In the genomic region with DNA sequence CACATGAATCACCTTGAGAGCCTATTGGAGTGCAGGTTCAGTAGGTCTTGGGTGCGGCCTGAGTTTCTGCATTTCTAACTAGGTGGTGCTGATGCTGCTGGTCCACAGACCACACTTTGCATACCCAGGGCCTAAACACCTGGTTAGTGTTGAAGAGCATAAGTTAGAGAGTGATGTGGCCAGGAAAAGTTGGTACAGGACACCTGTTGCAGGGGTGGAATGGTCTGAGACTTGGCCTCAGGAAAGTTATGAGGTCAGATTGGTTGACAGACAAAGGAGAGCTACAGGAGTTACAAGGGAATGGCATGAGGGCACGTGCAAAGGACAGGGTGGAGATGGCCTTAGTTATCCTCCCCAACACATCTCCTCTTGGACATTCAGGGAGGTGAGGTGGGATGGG, we compare ENCODE assay signal across 6 cellular contexts.
"Had no signal": no experiment of that assay in that cellular context is flagged by ENCODE, and none has a peak within 500 bp of the region (broad histone marks: within the 10 kb centered on the region; RNA-seq: fewer than 3 reads in every experiment).

No MANE protein-coding gene starts in this region.

- H3K4me1 ChIP-seq: HAP-1 had no signal

- DNase-seq: GOT3, HCEC 1CT had no signal

- H2AFZ ChIP-seq: GM23248, GM23338 had no signal

- H3K4me2 ChIP-seq: GM23338 had no signal

- ATAC-seq: HCT116 had no signal

- H3K9me3 ChIP-seq: HAP-1 had no signal

- H3K4me3 ChIP-seq: GM23248, GM23338, HAP-1 had no signal

- H3K36me3 ChIP-seq: HAP-1 had no signal

- H3K27ac ChIP-seq: GM23248 had no signal
